Comparison of ENCODE assay signal across 13 cellular contexts in genomic region chr1:116825400-116825734, GRCh38.
A peak's percentile ranks its signal among the peaks of the same experiment; 100 is the strongest.
DNase-seq lines count a peak whose midpoint lies in the region; ATAC-seq and TF ChIP-seq lines count a peak whose summit lies in the region.
"Had no signal": no experiment of that assay in that cellular context is flagged by ENCODE, and none has a peak within 500 bp of the region (broad histone marks: within the 10 kb centered on the region; RNA-seq: fewer than 3 reads in every experiment).

No MANE protein-coding gene starts in this region.

- no peak overlapping the region for H3K4me3 Mint-ChIP-seq in osteocyte (ENCODE audit: unreplicated experiment)
- H3K4me3 Mint-ChIP-seq in T-cell = no peak overlapping the region

- CTCF ChIA-PET in T-cell (lab: Charles Lee) = interaction anchor here in 1 of 2 donors (0.9 kb wide), 1 partner anchor 88 kb away, joined by 3 read pairs; no protein-coding TSS in a partner anchor

- intact Hi-C loops in dorsolateral prefrontal cortex (cut with DNase I) = no loop called here

- H3K27ac Mint-ChIP-seq in osteocyte (ENCODE audit: unreplicated experiment) (peak overlapping the region; percentile 19), T-cell (no peak overlapping the region)

- DNase-seq in DMS153 treated with DMSO at 0.1 percent for 48 hours (lab: John Stamatoyannopoulos, UW; ENCODE audit: unreplicated experiment) (peak; percentile 70), DMS153 (lab: John Stamatoyannopoulos, UW) (no peak), NCI-H524 treated with DMSO at 0.1 percent for 48 hours (lab: John Stamatoyannopoulos, UW) (peak; percentile 61), dorsolateral prefrontal cortex (peak in 8 of 10 donors; percentile 8 to 79 (median 66)), osteocyte (ENCODE audit: extremely low spot score, unreplicated experiment) (no peak), NCI-H146 treated with DMSO at 0.1 percent for 48 hours (lab: John Stamatoyannopoulos, UW; ENCODE audit: unreplicated experiment) (no peak), NCI-H1105 treated with DMSO at 0.1 percent for 48 hours (lab: John Stamatoyannopoulos, UW) (no peak), T-cell (no peak)
- DNase-seq: stimulated activated CD4-positive, alpha-beta T cell treated with anti-CD3 and anti-CD28 coated beads, Interleukin-1b, Interleukin-23, amount 100 ng/mL, for 48 hours had no signal

- no peak for TF ChIP-seq CTCF in dorsolateral prefrontal cortex (IDR thresholded peaks at IDR 0.05 in 54 of 56, conservative IDR thresholded peaks at IDR 0.05 in 2 of 56; ENCODE audit: low read depth in 1 of 56, partially characterized antibody in 56 of 56)
- TF ChIP-seq CTCF in osteocyte (IDR thresholded peaks at IDR 0.05) = no peak

- peak overlapping the region in 56 of 59 donors; percentile 0 to 92 (median 68) for H3K27ac ChIP-seq in dorsolateral prefrontal cortex
- H3K27ac ChIP-seq: 22Rv1, thoracic aorta had no signal

- H3K9me3 Mint-ChIP-seq in osteocyte (ENCODE audit: unreplicated experiment) = no peaks in the 10 kb centered on the region
- H3K9me3 Mint-ChIP-seq in T-cell = peaks cover 0 to 4% (median 0%) of the 10 kb centered on the region in 3 donors

- peak overlapping the region in 1 of 59 donors; percentile 10 for H3K4me3 ChIP-seq in dorsolateral prefrontal cortex
- H3K4me3 ChIP-seq: breast epithelium, thoracic aorta had no signal

- no peaks in the 10 kb centered on the region for H3K27me3 ChIP-seq in dorsolateral prefrontal cortex
- H3K27me3 ChIP-seq: breast epithelium had no signal

- POLR2A ChIA-PET in T-cell (lab: Charles Lee) = no interaction called here

- no peak for ATAC-seq in T-cell (replicated peaks in 1 of 4)
- ATAC-seq: activated CD4-positive, CD25-positive, alpha-beta regulatory T cell treated with anti-CD3 and anti-CD28 coated beads, Interleukin-2, amount 50 U/mL, for 24 hours had no signal

- H3K36me3 Mint-ChIP-seq in osteocyte (ENCODE audit: unreplicated experiment) (no peaks in the 10 kb centered on the region), T-cell (no peaks in the 10 kb centered on the region)

- H3K4me1 Mint-ChIP-seq in osteocyte (ENCODE audit: unreplicated experiment) (peaks cover 10% of the 10 kb centered on the region), T-cell (peaks cover 14 to 27% (median 19%) of the 10 kb centered on the region in 3 donors)

- H3K27me3 Mint-ChIP-seq in osteocyte (ENCODE audit: unreplicated experiment) = no peaks in the 10 kb centered on the region
- H3K27me3 Mint-ChIP-seq in T-cell = no peaks in the 10 kb centered on the region

Comparison
In these comparisons a context has a peak if more than half of its experiments do, and no peak if none do; other contexts are left out.
1. DNase-seq: peak in DMS153 treated with DMSO at 0.1 percent for 48 hours (single experiment), NCI-H524 treated with DMSO at 0.1 percent for 48 hours (single experiment) and dorsolateral prefrontal cortex (8 of 10); none in DMS153 (single experiment), osteocyte (single experiment), NCI-H146 treated with DMSO at 0.1 percent for 48 hours (single experiment), NCI-H1105 treated with DMSO at 0.1 percent for 48 hours (single experiment) and T-cell (0 of 34).